Comparison of ENCODE assay signal across 1 cellular context in the genomic region with DNA sequence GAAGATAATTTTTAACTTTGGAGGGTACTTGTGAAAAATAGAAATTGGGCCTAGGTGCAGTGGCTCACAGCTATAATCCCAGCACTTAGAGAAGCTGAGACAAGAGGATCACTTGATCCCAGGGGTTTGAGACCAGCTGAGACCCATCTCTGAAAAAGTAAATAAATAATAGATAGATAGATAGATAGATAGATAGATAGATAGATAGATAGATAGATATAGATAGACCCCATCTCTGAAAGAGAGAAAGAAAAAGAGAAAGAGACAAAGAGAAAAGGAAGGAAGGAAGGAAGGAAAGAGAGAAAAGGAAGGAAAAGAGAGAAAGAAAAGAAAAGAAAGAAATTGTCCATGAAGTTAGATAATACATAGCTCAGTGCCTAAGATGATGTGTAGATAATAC.
TF ChIP-seq lines count a peak whose summit lies in the region.

No MANE protein-coding gene starts in this region.

TF ChIP-seq in WTC11, 78 proteins besides CTCF, POLR2A, EP300 and RAD21 (continued from another document):
- TF ChIP-seq, protein P1, sequence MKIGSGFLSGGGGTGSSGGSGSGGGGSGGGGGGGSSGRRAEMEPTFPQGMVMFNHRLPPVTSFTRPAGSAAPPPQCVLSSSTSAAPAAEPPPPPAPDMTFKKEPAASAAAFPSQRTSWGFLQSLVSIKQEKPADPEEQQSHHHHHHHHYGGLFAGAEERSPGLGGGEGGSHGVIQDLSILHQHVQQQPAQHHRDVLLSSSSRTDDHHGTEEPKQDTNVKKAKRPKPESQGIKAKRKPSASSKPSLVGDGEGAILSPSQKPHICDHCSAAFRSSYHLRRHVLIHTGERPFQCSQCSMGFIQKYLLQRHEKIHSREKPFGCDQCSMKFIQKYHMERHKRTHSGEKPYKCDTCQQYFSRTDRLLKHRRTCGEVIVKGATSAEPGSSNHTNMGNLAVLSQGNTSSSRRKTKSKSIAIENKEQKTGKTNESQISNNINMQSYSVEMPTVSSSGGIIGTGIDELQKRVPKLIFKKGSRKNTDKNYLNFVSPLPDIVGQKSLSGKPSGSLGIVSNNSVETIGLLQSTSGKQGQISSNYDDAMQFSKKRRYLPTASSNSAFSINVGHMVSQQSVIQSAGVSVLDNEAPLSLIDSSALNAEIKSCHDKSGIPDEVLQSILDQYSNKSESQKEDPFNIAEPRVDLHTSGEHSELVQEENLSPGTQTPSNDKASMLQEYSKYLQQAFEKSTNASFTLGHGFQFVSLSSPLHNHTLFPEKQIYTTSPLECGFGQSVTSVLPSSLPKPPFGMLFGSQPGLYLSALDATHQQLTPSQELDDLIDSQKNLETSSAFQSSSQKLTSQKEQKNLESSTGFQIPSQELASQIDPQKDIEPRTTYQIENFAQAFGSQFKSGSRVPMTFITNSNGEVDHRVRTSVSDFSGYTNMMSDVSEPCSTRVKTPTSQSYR (CRISPR knock-in tag; IDR thresholded peaks at IDR 0.05), result no peak
- TF ChIP-seq ZNF232 (CRISPR knock-in tag; IDR thresholded peaks at IDR 0.05), result no peak
- TF ChIP-seq, protein P2, sequence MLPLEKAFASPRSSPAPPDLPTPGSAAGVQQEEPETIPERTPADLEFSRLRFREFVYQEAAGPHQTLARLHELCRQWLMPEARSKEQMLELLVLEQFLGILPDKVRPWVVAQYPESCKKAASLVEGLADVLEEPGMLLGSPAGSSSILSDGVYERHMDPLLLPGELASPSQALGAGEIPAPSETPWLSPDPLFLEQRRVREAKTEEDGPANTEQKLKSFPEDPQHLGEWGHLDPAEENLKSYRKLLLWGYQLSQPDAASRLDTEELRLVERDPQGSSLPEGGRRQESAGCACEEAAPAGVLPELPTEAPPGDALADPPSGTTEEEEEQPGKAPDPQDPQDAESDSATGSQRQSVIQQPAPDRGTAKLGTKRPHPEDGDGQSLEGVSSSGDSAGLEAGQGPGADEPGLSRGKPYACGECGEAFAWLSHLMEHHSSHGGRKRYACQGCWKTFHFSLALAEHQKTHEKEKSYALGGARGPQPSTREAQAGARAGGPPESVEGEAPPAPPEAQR (CRISPR knock-in tag; IDR thresholded peaks at IDR 0.05), result no peak
- TF ChIP-seq, protein P3, sequence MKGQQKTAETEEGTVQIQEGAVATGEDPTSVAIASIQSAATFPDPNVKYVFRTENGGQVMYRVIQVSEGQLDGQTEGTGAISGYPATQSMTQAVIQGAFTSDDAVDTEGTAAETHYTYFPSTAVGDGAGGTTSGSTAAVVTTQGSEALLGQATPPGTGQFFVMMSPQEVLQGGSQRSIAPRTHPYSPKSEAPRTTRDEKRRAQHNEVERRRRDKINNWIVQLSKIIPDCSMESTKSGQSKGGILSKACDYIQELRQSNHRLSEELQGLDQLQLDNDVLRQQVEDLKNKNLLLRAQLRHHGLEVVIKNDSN (CRISPR knock-in tag; IDR thresholded peaks at IDR 0.05), result no peak
- TF ChIP-seq, protein P4, sequence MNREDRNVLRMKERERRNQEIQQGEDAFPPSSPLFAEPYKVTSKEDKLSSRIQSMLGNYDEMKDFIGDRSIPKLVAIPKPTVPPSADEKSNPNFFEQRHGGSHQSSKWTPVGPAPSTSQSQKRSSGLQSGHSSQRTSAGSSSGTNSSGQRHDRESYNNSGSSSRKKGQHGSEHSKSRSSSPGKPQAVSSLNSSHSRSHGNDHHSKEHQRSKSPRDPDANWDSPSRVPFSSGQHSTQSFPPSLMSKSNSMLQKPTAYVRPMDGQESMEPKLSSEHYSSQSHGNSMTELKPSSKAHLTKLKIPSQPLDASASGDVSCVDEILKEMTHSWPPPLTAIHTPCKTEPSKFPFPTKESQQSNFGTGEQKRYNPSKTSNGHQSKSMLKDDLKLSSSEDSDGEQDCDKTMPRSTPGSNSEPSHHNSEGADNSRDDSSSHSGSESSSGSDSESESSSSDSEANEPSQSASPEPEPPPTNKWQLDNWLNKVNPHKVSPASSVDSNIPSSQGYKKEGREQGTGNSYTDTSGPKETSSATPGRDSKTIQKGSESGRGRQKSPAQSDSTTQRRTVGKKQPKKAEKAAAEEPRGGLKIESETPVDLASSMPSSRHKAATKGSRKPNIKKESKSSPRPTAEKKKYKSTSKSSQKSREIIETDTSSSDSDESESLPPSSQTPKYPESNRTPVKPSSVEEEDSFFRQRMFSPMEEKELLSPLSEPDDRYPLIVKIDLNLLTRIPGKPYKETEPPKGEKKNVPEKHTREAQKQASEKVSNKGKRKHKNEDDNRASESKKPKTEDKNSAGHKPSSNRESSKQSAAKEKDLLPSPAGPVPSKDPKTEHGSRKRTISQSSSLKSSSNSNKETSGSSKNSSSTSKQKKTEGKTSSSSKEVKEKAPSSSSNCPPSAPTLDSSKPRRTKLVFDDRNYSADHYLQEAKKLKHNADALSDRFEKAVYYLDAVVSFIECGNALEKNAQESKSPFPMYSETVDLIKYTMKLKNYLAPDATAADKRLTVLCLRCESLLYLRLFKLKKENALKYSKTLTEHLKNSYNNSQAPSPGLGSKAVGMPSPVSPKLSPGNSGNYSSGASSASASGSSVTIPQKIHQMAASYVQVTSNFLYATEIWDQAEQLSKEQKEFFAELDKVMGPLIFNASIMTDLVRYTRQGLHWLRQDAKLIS (CRISPR knock-in tag; IDR thresholded peaks at IDR 0.05; ENCODE audit: borderline replicate concordance), result no peak
- TF ChIP-seq, protein P5, sequence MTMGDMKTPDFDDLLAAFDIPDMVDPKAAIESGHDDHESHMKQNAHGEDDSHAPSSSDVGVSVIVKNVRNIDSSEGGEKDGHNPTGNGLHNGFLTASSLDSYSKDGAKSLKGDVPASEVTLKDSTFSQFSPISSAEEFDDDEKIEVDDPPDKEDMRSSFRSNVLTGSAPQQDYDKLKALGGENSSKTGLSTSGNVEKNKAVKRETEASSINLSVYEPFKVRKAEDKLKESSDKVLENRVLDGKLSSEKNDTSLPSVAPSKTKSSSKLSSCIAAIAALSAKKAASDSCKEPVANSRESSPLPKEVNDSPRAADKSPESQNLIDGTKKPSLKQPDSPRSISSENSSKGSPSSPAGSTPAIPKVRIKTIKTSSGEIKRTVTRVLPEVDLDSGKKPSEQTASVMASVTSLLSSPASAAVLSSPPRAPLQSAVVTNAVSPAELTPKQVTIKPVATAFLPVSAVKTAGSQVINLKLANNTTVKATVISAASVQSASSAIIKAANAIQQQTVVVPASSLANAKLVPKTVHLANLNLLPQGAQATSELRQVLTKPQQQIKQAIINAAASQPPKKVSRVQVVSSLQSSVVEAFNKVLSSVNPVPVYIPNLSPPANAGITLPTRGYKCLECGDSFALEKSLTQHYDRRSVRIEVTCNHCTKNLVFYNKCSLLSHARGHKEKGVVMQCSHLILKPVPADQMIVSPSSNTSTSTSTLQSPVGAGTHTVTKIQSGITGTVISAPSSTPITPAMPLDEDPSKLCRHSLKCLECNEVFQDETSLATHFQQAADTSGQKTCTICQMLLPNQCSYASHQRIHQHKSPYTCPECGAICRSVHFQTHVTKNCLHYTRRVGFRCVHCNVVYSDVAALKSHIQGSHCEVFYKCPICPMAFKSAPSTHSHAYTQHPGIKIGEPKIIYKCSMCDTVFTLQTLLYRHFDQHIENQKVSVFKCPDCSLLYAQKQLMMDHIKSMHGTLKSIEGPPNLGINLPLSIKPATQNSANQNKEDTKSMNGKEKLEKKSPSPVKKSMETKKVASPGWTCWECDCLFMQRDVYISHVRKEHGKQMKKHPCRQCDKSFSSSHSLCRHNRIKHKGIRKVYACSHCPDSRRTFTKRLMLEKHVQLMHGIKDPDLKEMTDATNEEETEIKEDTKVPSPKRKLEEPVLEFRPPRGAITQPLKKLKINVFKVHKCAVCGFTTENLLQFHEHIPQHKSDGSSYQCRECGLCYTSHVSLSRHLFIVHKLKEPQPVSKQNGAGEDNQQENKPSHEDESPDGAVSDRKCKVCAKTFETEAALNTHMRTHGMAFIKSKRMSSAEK (CRISPR knock-in tag; IDR thresholded peaks at IDR 0.05; ENCODE audit: borderline replicate concordance), result no peak
